Comparison of ENCODE assay signal across 1 cellular context in genomic region chr10:73998623-73999622, GRCh38.
A peak's percentile ranks its signal among the peaks of the same experiment; 100 is the strongest.
TF ChIP-seq lines count a peak whose summit lies in the region.

No MANE protein-coding gene starts in this region.

TF ChIP-seq in HepG2, 621 proteins besides CTCF, POLR2A, EP300 and RAD21 (continued from another document and continues in another):
- no peak for TF ChIP-seq ZNF639 (CRISPR knock-in tag; conservative IDR thresholded peaks at IDR 0.05)
- no peak for TF ChIP-seq ZNF549 (CRISPR knock-in tag; IDR thresholded peaks at IDR 0.05)
- TF ChIP-seq, protein P1, sequence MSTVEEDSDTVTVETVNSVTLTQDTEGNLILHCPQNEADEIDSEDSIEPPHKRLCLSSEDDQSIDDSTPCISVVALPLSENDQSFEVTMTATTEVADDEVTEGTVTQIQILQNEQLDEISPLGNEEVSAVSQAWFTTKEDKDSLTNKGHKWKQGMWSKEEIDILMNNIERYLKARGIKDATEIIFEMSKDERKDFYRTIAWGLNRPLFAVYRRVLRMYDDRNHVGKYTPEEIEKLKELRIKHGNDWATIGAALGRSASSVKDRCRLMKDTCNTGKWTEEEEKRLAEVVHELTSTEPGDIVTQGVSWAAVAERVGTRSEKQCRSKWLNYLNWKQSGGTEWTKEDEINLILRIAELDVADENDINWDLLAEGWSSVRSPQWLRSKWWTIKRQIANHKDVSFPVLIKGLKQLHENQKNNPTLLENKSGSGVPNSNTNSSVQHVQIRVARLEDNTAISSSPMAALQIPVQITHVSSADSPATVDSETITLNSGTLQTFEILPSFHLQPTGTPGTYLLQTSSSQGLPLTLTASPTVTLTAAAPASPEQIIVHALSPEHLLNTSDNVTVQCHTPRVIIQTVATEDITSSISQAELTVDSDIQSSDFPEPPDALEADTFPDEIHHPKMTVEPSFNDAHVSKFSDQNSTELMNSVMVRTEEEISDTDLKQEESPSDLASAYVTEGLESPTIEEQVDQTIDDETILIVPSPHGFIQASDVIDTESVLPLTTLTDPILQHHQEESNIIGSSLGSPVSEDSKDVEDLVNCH (CRISPR knock-in tag; IDR thresholded peaks at IDR 0.05), result no peak
- TF ChIP-seq ZNF337 (CRISPR knock-in tag; IDR thresholded peaks at IDR 0.05; ENCODE audit: borderline replicate concordance, low read depth), result peak; percentile 65; the same call in 1 of the 2 replicates
- TF ChIP-seq HES4 (CRISPR knock-in tag; IDR thresholded peaks at IDR 0.05; ENCODE audit: borderline replicate concordance), result no peak
- no peak for TF ChIP-seq U2AF2 (IDR thresholded peaks at IDR 0.05; ENCODE audit: low read depth, low read length)
- no peak for TF ChIP-seq TMF1 (CRISPR knock-in tag; IDR thresholded peaks at IDR 0.05; ENCODE audit: low read depth)
- no peak for TF ChIP-seq ZNF782 (CRISPR knock-in tag; IDR thresholded peaks at IDR 0.05; ENCODE audit: borderline replicate concordance)
- TF ChIP-seq ZNF672 (CRISPR knock-in tag; IDR thresholded peaks at IDR 0.05), result no peak
- no peak for TF ChIP-seq AKAP8 (CRISPR knock-in tag; IDR thresholded peaks at IDR 0.05)
- no peak for TF ChIP-seq HNRNPH1 (optimal IDR thresholded peaks at IDR 0.05; ENCODE audit: low read depth, low read length)
- no peak for TF ChIP-seq ZNF44 (CRISPR knock-in tag; IDR thresholded peaks at IDR 0.05)
- TF ChIP-seq SRSF9 (IDR thresholded peaks at IDR 0.05; ENCODE audit: borderline replicate concordance, insufficient read depth, low read depth, low read length, poor library complexity, severe bottlenecking), result no peak
- TF ChIP-seq ZFYVE20 (CRISPR knock-in tag; IDR thresholded peaks at IDR 0.05; ENCODE audit: borderline replicate concordance, low read depth), result no peak
- TF ChIP-seq ISX (CRISPR knock-in tag; conservative IDR thresholded peaks at IDR 0.05), result no peak
- TF ChIP-seq, protein P2, sequence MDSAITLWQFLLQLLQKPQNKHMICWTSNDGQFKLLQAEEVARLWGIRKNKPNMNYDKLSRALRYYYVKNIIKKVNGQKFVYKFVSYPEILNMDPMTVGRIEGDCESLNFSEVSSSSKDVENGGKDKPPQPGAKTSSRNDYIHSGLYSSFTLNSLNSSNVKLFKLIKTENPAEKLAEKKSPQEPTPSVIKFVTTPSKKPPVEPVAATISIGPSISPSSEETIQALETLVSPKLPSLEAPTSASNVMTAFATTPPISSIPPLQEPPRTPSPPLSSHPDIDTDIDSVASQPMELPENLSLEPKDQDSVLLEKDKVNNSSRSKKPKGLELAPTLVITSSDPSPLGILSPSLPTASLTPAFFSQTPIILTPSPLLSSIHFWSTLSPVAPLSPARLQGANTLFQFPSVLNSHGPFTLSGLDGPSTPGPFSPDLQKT (CRISPR knock-in tag; IDR thresholded peaks at IDR 0.05; ENCODE audit: borderline replicate concordance), result no peak
- TF ChIP-seq, protein P3, sequence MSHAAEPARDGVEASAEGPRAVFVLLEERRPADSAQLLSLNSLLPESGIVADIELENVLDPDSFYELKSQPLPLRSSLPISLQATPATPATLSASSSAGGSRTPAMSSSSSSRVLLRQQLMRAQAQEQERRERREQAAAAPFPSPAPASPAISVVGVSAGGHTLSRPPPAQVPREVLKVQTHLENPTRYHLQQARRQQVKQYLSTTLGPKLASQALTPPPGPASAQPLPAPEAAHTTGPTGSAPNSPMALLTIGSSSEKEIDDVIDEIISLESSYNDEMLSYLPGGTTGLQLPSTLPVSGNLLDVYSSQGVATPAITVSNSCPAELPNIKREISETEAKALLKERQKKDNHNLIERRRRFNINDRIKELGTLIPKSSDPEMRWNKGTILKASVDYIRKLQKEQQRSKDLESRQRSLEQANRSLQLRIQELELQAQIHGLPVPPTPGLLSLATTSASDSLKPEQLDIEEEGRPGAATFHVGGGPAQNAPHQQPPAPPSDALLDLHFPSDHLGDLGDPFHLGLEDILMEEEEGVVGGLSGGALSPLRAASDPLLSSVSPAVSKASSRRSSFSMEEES (CRISPR knock-in tag; IDR thresholded peaks at IDR 0.05), result no peak
- TF ChIP-seq, protein P4, sequence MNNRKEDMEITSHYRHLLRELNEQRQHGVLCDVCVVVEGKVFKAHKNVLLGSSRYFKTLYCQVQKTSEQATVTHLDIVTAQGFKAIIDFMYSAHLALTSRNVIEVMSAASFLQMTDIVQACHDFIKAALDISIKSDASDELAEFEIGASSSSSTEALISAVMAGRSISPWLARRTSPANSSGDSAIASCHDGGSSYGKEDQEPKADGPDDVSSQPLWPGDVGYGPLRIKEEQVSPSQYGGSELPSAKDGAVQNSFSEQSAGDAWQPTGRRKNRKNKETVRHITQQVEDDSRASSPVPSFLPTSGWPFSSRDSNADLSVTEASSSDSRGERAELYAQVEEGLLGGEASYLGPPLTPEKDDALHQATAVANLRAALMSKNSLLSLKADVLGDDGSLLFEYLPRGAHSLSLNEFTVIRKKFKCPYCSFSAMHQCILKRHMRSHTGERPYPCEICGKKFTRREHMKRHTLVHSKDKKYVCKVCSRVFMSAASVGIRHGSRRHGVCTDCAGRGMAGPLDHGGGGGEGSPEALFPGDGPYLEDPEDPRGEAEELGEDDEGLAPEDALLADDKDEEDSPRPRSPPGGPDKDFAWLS (CRISPR knock-in tag; IDR thresholded peaks at IDR 0.05; ENCODE audit: borderline replicate concordance), result no peak
- no peak for TF ChIP-seq ZNF773 (CRISPR knock-in tag; IDR thresholded peaks at IDR 0.05; ENCODE audit: borderline replicate concordance)
- TF ChIP-seq CENPX (CRISPR knock-in tag; IDR thresholded peaks at IDR 0.05), result no peak
- TF ChIP-seq NFE2L1 (CRISPR knock-in tag; IDR thresholded peaks at IDR 0.05; ENCODE audit: borderline replicate concordance), result no peak
- no peak for TF ChIP-seq ZFP62 (CRISPR knock-in tag; IDR thresholded peaks at IDR 0.05)
- TF ChIP-seq MXI1 (IDR thresholded peaks at IDR 0.05; ENCODE audit: borderline replicate concordance, low read depth, low read length), result no peak
- TF ChIP-seq BORCS8-MEF2B (CRISPR knock-in tag; IDR thresholded peaks at IDR 0.05), result no peak
- TF ChIP-seq ZNF781 (CRISPR knock-in tag; IDR thresholded peaks at IDR 0.05; ENCODE audit: borderline replicate concordance, not compliant biosample characterization), result no peak
- TF ChIP-seq ZZZ3 (CRISPR knock-in tag; IDR thresholded peaks at IDR 0.05; ENCODE audit: borderline replicate concordance), result 0 out of 2 replicates have a peak, but pooled peaks have one; percentile 38
- no peak for TF ChIP-seq HMGXB3 (CRISPR knock-in tag; IDR thresholded peaks at IDR 0.05; ENCODE audit: borderline replicate concordance)
- no peak for TF ChIP-seq ZNF629 (CRISPR knock-in tag; conservative IDR thresholded peaks at IDR 0.05)
- no peak for TF ChIP-seq ZNF615 (CRISPR knock-in tag; IDR thresholded peaks at IDR 0.05; ENCODE audit: borderline replicate concordance)
- no peak for TF ChIP-seq DPF2 (CRISPR knock-in tag; IDR thresholded peaks at IDR 0.05; ENCODE audit: borderline replicate concordance, low read depth)
- TF ChIP-seq CREB1 (IDR thresholded peaks at IDR 0.05), result no peak
- TF ChIP-seq CREB1 (CRISPR knock-in tag; IDR thresholded peaks at IDR 0.05), result no peak
- TF ChIP-seq AFF4 (CRISPR knock-in tag; IDR thresholded peaks at IDR 0.05), result no peak
- TF ChIP-seq NONO (IDR thresholded peaks at IDR 0.05), result no peak
- no peak for TF ChIP-seq NONO (CRISPR knock-in tag; conservative IDR thresholded peaks at IDR 0.05)
- TF ChIP-seq PPARG (CRISPR knock-in tag; conservative IDR thresholded peaks at IDR 0.05), result no peak
- TF ChIP-seq, protein P5, sequence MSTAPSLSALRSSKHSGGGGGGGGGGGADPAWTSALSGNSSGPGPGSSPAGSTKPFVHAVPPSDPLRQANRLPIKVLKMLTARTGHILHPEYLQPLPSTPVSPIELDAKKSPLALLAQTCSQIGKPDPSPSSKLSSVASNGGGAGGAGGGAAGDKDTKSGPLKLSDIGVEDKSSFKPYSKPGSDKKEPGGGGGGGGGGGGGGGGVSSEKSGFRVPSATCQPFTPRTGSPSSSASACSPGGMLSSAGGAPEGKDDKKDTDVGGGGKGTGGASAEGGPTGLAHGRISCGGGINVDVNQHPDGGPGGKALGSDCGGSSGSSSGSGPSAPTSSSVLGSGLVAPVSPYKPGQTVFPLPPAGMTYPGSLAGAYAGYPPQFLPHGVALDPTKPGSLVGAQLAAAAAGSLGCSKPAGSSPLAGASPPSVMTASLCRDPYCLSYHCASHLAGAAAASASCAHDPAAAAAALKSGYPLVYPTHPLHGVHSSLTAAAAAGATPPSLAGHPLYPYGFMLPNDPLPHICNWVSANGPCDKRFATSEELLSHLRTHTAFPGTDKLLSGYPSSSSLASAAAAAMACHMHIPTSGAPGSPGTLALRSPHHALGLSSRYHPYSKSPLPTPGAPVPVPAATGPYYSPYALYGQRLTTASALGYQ (CRISPR knock-in tag; IDR thresholded peaks at IDR 0.05), result no peak
